9 cellular contexts compared by ENCODE assay signal in genomic region chr5:133610489-133611356, GRCh38. TPM values are rescaled to one million over a fixed set of nuclear protein-coding genes. Genes with fewer than 3 reads are reported as not detected.
A peak's percentile ranks its signal among the peaks of the same experiment; 100 is the strongest.
DNase-seq lines count a peak whose midpoint lies in the region; ATAC-seq, FAIRE-seq and TF ChIP-seq lines count a peak whose summit lies in the region.
"Had no signal": no experiment of that assay in that cellular context is flagged by ENCODE, and none has a peak within 500 bp of the region (broad histone marks: within the 10 kb centered on the region; RNA-seq: fewer than 3 reads in every experiment).

No MANE protein-coding gene starts in this region.

- H3K27me3 Mint-ChIP-seq in T-helper 2 cell treated with Interferon-gamma antibody and Interleukin-4, amounts not matched to agents 5 μg/mL and 100 μg/mL, for 36 hours (ENCODE audit: low read depth): peaks cover 70% of the 10 kb centered on the region
- peaks cover 78% of the 10 kb centered on the region for H3K27me3 Mint-ChIP-seq in stimulated activated naive CD8-positive, alpha-beta T cell treated with anti-CD3 and anti-CD28 coated beads, Interleukin-15, amount 100 ng/mL, for 72 hours

- H3K36me3 ChIP-seq in ectodermal cell (ENCODE audit: control insufficient read depth, insufficient read depth, low read length) (no peaks in the 10 kb centered on the region), lower lobe of right lung (no peaks in the 10 kb centered on the region)
- H3K36me3 ChIP-seq: SJCRH30 had no signal

- ATAC-seq in lower lobe of right lung: peak; percentile 95 to 96
- ATAC-seq in stimulated activated naive CD8-positive, alpha-beta T cell treated with anti-CD3 and anti-CD28 coated beads, Interleukin-15, amount 100 ng/mL, for 72 hours: peak; percentile 79
- no peak for ATAC-seq in GM21423 (IDR thresholded peaks at IDR 0.05; ENCODE audit: unreplicated experiment)

- H3K27me3 ChIP-seq in ectodermal cell (ENCODE audit: control insufficient read depth, insufficient read depth, low read length, poor library complexity, severe bottlenecking): peaks cover 77% of the 10 kb centered on the region
- peaks cover 69% of the 10 kb centered on the region for H3K27me3 ChIP-seq in lower lobe of right lung (ENCODE audit: low read depth)
- H3K27me3 ChIP-seq: SJCRH30 had no signal

- 8 to 9% methylated on average over 57 of the region's 57 CpGs for WGBS in ectodermal cell, 2 experiments

- peak; percentile 52 for TF ChIP-seq CTCF in D721Med (IDR thresholded peaks at IDR 0.05; ENCODE audit: insufficient read depth, missing control alignments)
- TF ChIP-seq CTCF in lower lobe of right lung (IDR thresholded peaks at IDR 0.05): peak; percentile 63

- DNase-seq in D721Med (ENCODE audit: insufficient read length, low spot score) (no peak), HT1080 (ENCODE audit: low read depth) (peak; percentile 23), lower lobe of right lung (peak; percentile 78), H4 (ENCODE audit: low spot score) (no peak)
- DNase-seq in T-helper 2 cell treated with Interferon-gamma antibody and Interleukin-4, amounts not matched to agents 5 μg/mL and 100 μg/mL, for 36 hours (ENCODE audit: low spot score): peak; percentile 37
- peak; percentile 45 to 47 for DNase-seq in stimulated activated naive CD8-positive, alpha-beta T cell treated with anti-CD3 and anti-CD28 coated beads, Interleukin-15, amount 100 ng/mL, for 72 hours

- H3K9me3 ChIP-seq in ectodermal cell (ENCODE audit: control insufficient read depth, low read length): no peaks in the 10 kb centered on the region
- no peaks in the 10 kb centered on the region for H3K9me3 ChIP-seq in lower lobe of right lung
- H3K9me3 ChIP-seq: SJCRH30 had no signal

- FAIRE-seq in D721Med (lab: Jason Lieb, UNC): no peak

- H3K9me3 Mint-ChIP-seq in T-helper 2 cell treated with Interferon-gamma antibody and Interleukin-4, amounts not matched to agents 5 μg/mL and 100 μg/mL, for 36 hours: no peaks in the 10 kb centered on the region
- H3K9me3 Mint-ChIP-seq in stimulated activated naive CD8-positive, alpha-beta T cell treated with anti-CD3 and anti-CD28 coated beads, Interleukin-15, amount 100 ng/mL, for 72 hours: no peaks in the 10 kb centered on the region

- H3K27ac ChIP-seq in ectodermal cell (ENCODE audit: insufficient read depth, low read depth, low read length, poor library complexity, severe bottlenecking): no peak overlapping the region
- no peak overlapping the region for H3K27ac ChIP-seq in lower lobe of right lung
- H3K27ac ChIP-seq: SJCRH30 had no signal

- no peak overlapping the region for H3K27ac Mint-ChIP-seq in T-helper 2 cell treated with Interferon-gamma antibody and Interleukin-4, amounts not matched to agents 5 μg/mL and 100 μg/mL, for 36 hours
- H3K27ac Mint-ChIP-seq in stimulated activated naive CD8-positive, alpha-beta T cell treated with anti-CD3 and anti-CD28 coated beads, Interleukin-15, amount 100 ng/mL, for 72 hours: no peak overlapping the region

- no peaks in the 10 kb centered on the region for H3K4me1 ChIP-seq in ectodermal cell (ENCODE audit: control insufficient read depth, insufficient read depth, low read length)
- peaks cover 19% of the 10 kb centered on the region for H3K4me1 ChIP-seq in lower lobe of right lung

- intact Hi-C loops in lower lobe of right lung (cut with DNase I): no loop called here

- peak overlapping the region; percentile 46 for H3K4me3 Mint-ChIP-seq in T-helper 2 cell treated with Interferon-gamma antibody and Interleukin-4, amounts not matched to agents 5 μg/mL and 100 μg/mL, for 36 hours
- peak overlapping the region; percentile 65 to 77 for H3K4me3 Mint-ChIP-seq in stimulated activated naive CD8-positive, alpha-beta T cell treated with anti-CD3 and anti-CD28 coated beads, Interleukin-15, amount 100 ng/mL, for 72 hours

- no peaks in the 10 kb centered on the region for H3K4me1 Mint-ChIP-seq in T-helper 2 cell treated with Interferon-gamma antibody and Interleukin-4, amounts not matched to agents 5 μg/mL and 100 μg/mL, for 36 hours (ENCODE audit: low read depth)
- peaks cover 21% of the 10 kb centered on the region for H3K4me1 Mint-ChIP-seq in stimulated activated naive CD8-positive, alpha-beta T cell treated with anti-CD3 and anti-CD28 coated beads, Interleukin-15, amount 100 ng/mL, for 72 hours

- H3K4me3 ChIP-seq in ectodermal cell (ENCODE audit: insufficient read depth, low read depth, low read length) (peak overlapping the region; percentile 10), lower lobe of right lung (peak overlapping the region; percentile 52)
- H3K4me3 ChIP-seq: SJCRH30 had no signal

- no peaks in the 10 kb centered on the region for H3K36me3 Mint-ChIP-seq in T-helper 2 cell treated with Interferon-gamma antibody and Interleukin-4, amounts not matched to agents 5 μg/mL and 100 μg/mL, for 36 hours (ENCODE audit: low read depth)

RNA-seq across cellular contexts. Expression of gene FSTL4, which starts 1.6 kb away (rescaled TPM):
- total RNA-seq in HT1080 (2014; rRNA removed; shearing (Covaris generic)): 0.30 and 0.47 TPM in 2 replicates
- 0.01 TPM in 1 of 2 replicates, not detected in the other for polyA plus RNA-seq in HT1080 (2015; cell fraction: cytosol; rRNA removed)
- polyA plus RNA-seq in HT1080 (2015; cell fraction: nucleus; rRNA removed): 0.12 TPM in 1 of 2 replicates, not detected in the other
- 2.1 TPM for polyA plus RNA-seq in ectodermal cell (2013, experiment 1 of 4)
- 1.9 TPM for polyA plus RNA-seq in ectodermal cell (2013, experiment 2 of 4)
- polyA plus RNA-seq in ectodermal cell (2013, experiment 3 of 4): 2.0 TPM
- 0.85 TPM for polyA plus RNA-seq in ectodermal cell (2013, experiment 4 of 4)
- 1.9 TPM for total RNA-seq in lower lobe of right lung
- 0.14 and 0.47 TPM in 2 replicates for total RNA-seq in H4 (2014; rRNA removed; shearing (Covaris generic))

Comparison
In these comparisons a context has a peak if more than half of its experiments do, and no peak if none do; other contexts are left out.
1. DNase-seq: peak in HT1080 (single experiment), T-helper 2 cell treated with Interferon-gamma antibody and Interleukin-4, amounts not matched to agents 5 μg/mL and 100 μg/mL, for 36 hours (single experiment), lower lobe of right lung (single experiment) and stimulated activated naive CD8-positive, alpha-beta T cell treated with anti-CD3 and anti-CD28 coated beads, Interleukin-15, amount 100 ng/mL, for 72 hours (2 of 2); none in D721Med (single experiment) and H4 (single experiment).